ENCODE assay signal across 12 cellular contexts in genomic region chr7:24227068-24227467, GRCh38. TPM values are rescaled to one million over a fixed set of nuclear protein-coding genes. Genes with fewer than 3 reads are reported as not detected.
DNase-seq lines count a peak whose midpoint lies in the region; ATAC-seq and TF ChIP-seq lines count a peak whose summit lies in the region.
"Had no signal": no experiment of that assay in that cellular context is flagged by ENCODE, and none has a peak within 500 bp of the region (broad histone marks: within the 10 kb centered on the region; RNA-seq: fewer than 3 reads in every experiment).

No MANE protein-coding gene starts in this region.

- DNase-seq in DMS79 treated with DMSO at 0.1 percent for 48 hours (lab: John Stamatoyannopoulos, UW) (peak; percentile 72), T-helper 17 cell (no peak), sigmoid colon (no peak), left lung (no peak)
- no peak for DNase-seq in effector CD8-positive, alpha-beta T cell (lab: John Stamatoyannopoulos, UW)
- DNase-seq: cerebellar nuclear complex, DMS153, NCI-H2081 had no signal

- H3K36me3 ChIP-seq in sigmoid colon (no peaks in the 10 kb centered on the region), left lung (no peaks in the 10 kb centered on the region)

- H3K27me3 Mint-ChIP-seq in T-helper 17 cell: peaks cover 13% of the 10 kb centered on the region

- peaks cover 23% of the 10 kb centered on the region for H3K4me1 Mint-ChIP-seq in T-helper 17 cell

- no peak for TF ChIP-seq POLR2A in sigmoid colon (IDR thresholded peaks at IDR 0.05)

- H3K4me3 Mint-ChIP-seq in T-helper 17 cell: peak overlapping the region; percentile 13

- H3K4me3 ChIP-seq in sigmoid colon: no peak overlapping the region
- H3K4me3 ChIP-seq in left lung: no peak overlapping the region

- H3K27ac ChIP-seq in sigmoid colon (no peak overlapping the region), left lung (no peak overlapping the region)
- H3K27ac ChIP-seq: parathyroid adenoma had no signal

- ATAC-seq in GM19395 (IDR thresholded peaks at IDR 0.05; ENCODE audit: unreplicated experiment) (peak; percentile 66), HG03064 (IDR thresholded peaks at IDR 0.05; ENCODE audit: low read depth, unreplicated experiment) (peak; percentile 52), T-helper 17 cell (peak; percentile 43), HG03039 (IDR thresholded peaks at IDR 0.05; ENCODE audit: unreplicated experiment) (no peak), left lung (no peak)

- peaks cover 2% of the 10 kb centered on the region for H3K36me3 Mint-ChIP-seq in T-helper 17 cell (ENCODE audit: low read depth)

- H3K27ac Mint-ChIP-seq in T-helper 17 cell: peak overlapping the region; percentile 88

- TF ChIP-seq CTCF in sigmoid colon (IDR thresholded peaks at IDR 0.05) (no peak), left lung (IDR thresholded peaks at IDR 0.05) (no peak)

- 48 to 66% methylated on average over 3 of the region's 3 CpGs for WGBS in sigmoid colon, 2 donors

- no peak for TF ChIP-seq EP300 in sigmoid colon (IDR thresholded peaks at IDR 0.05)

- H3K27me3 ChIP-seq in sigmoid colon (no peaks in the 10 kb centered on the region), left lung (no peaks in the 10 kb centered on the region)

- H3K9me3 ChIP-seq in T-helper 17 cell (ENCODE audit: control insufficient read depth, low read length, poor library complexity, severe bottlenecking) (no peaks in the 10 kb centered on the region), sigmoid colon (peaks cover 0 to 3% (median 0%) of the 10 kb centered on the region in 4 donors), left lung (peaks cover 0 to 9% of the 10 kb centered on the region in 2 donors)

- intact Hi-C loops in sigmoid colon (cut with DNase I): no loop called here
- intact Hi-C loops in left lung (cut with DNase I): no loop called here

- H3K4me1 ChIP-seq in sigmoid colon (no peaks in the 10 kb centered on the region), left lung (no peaks in the 10 kb centered on the region)
- H3K4me1 ChIP-seq: parathyroid adenoma had no signal

RNA-seq across cellular contexts. Expression of gene NPY, which starts 56.9 kb away (rescaled TPM):
- total RNA-seq in T-helper 17 cell (not detected), sigmoid colon (1 to 10 TPM in 2 of 4 donors, not detected in 2; 6.5 to 7.5 TPM), left lung (not detected)
- polyA plus RNA-seq in sigmoid colon: under 1 TPM in 1 of 3 donors, not detected in 2; 0.50 TPM

Comparison
In these comparisons a context has a peak if more than half of its experiments do, and no peak if none do; other contexts are left out.
1. ATAC-seq: peak in GM19395 (single experiment), HG03064 (single experiment) and T-helper 17 cell (single experiment); none in HG03039 (single experiment) and left lung (single experiment).